ENCODE assay signal across 8 cellular contexts in genomic region chr4:74158561-74159396, GRCh38. TPM values are rescaled to one million over a fixed set of nuclear protein-coding genes. Genes with fewer than 3 reads are reported as not detected.
DNase-seq lines count a peak whose midpoint lies in the region; ATAC-seq and TF ChIP-seq lines count a peak whose summit lies in the region.

No MANE protein-coding gene starts in this region.

- CTCF ChIA-PET in A673 (lab: Charles Lee), result no interaction called here

- peaks cover 5% of the 10 kb centered on the region for H3K4me1 ChIP-seq in A673 (ENCODE audit: insufficient read depth, low read length, poor library complexity, severe bottlenecking)
- peaks cover 2% of the 10 kb centered on the region for H3K4me1 ChIP-seq in parathyroid adenoma

- peaks cover 38% of the 10 kb centered on the region for H3K79me2 ChIP-seq in SU-DHL-6 (ENCODE audit: insufficient read depth, low read length)
- H3K79me2 ChIP-seq in parathyroid adenoma, result no peaks in the 10 kb centered on the region

- no peaks in the 10 kb centered on the region for H4K20me1 ChIP-seq in SU-DHL-6 (ENCODE audit: low read depth, low read length)

- TF ChIP-seq CTCF in A673 (conservative IDR thresholded peaks at IDR 0.05; ENCODE audit: low read depth, low read length) (no peak), GM12865 (IDR thresholded peaks at IDR 0.05; ENCODE audit: insufficient read depth, low read depth, low read length, missing control alignments) (no peak), SU-DHL-6 (IDR thresholded peaks at IDR 0.05; ENCODE audit: insufficient read depth, low read length, poor library complexity, severe bottlenecking) (no peak), fibroblast of mammary gland (conservative IDR thresholded peaks at IDR 0.05; ENCODE audit: control insufficient read depth, insufficient read depth, low read depth, low read length) (no peak), parathyroid adenoma (IDR thresholded peaks at IDR 0.05) (no peak)

- H3K9me3 ChIP-seq in A673 (ENCODE audit: low read depth, low read length, poor library complexity, severe bottlenecking) (no peaks in the 10 kb centered on the region), SU-DHL-6 (ENCODE audit: insufficient read depth, low read length) (no peaks in the 10 kb centered on the region), parathyroid adenoma (ENCODE audit: control insufficient read depth, low read length) (no peaks in the 10 kb centered on the region)

- H3K4me3 ChIP-seq in A673 (ENCODE audit: low read depth, low read length, poor library complexity, severe bottlenecking) (peak overlapping the region; percentile 58), GM12865 (ENCODE audit: low read depth, low read length) (peak overlapping the region; percentile 95), SU-DHL-6 (ENCODE audit: insufficient read depth, low read length, poor library complexity, severe bottlenecking) (peak overlapping the region; percentile 72), fibroblast of mammary gland (ENCODE audit: control insufficient read depth, low read depth, low read length) (peak overlapping the region; percentile 77), parathyroid adenoma (ENCODE audit: low read depth, low read length) (peak overlapping the region; percentile 65)

- H3K27me3 ChIP-seq in A673 (replicated peaks; ENCODE audit: insufficient read depth, low read depth, low read length, poor library complexity) (no peaks in the 10 kb centered on the region), SU-DHL-6 (ENCODE audit: low read length) (no peaks in the 10 kb centered on the region), parathyroid adenoma (ENCODE audit: control insufficient read depth, insufficient read depth, low read length) (no peaks in the 10 kb centered on the region)

- POLR2A ChIA-PET in A673 (lab: Charles Lee; ENCODE audit: low non-redundant PET), result no interaction called here

- H2AFZ ChIP-seq in SU-DHL-6 (ENCODE audit: low read depth, low read length, severe bottlenecking) (peak overlapping the region; percentile 16), parathyroid adenoma (peak overlapping the region; percentile 98)

- H3F3A ChIP-seq in SU-DHL-6 (ENCODE audit: insufficient read depth), result no peaks in the 10 kb centered on the region; the same call in 1 of the 2 replicates

- intact Hi-C loops in A673 (cut with micrococcal nuclease; ENCODE audit: unreplicated experiment), result no loop called here

- ATAC-seq in HG03521 (IDR thresholded peaks at IDR 0.05; ENCODE audit: unreplicated experiment) (no peak), GM18517 (IDR thresholded peaks at IDR 0.05; ENCODE audit: unreplicated experiment) (no peak), GM21619 (IDR thresholded peaks at IDR 0.05; ENCODE audit: unreplicated experiment) (no peak)

- H3K9me2 ChIP-seq in SU-DHL-6 (replicated peaks; ENCODE audit: insufficient read depth, low read length), result no peaks in the 10 kb centered on the region

- BruUV-seq in A673 (replicated peaks; lab: Mats Ljungman, UMichigan), result TSS peak; percentile 40

- peak overlapping the region; percentile 73 for H3K9ac ChIP-seq in SU-DHL-6 (ENCODE audit: low read length)
- H3K9ac ChIP-seq in parathyroid adenoma, result no peak overlapping the region

- H3K36me3 ChIP-seq in A673 (ENCODE audit: insufficient read depth, low read length, poor library complexity, severe bottlenecking) (peaks cover 8% of the 10 kb centered on the region), SU-DHL-6 (ENCODE audit: low read length) (0 out of 2 replicates have a peak, but pooled peaks cover 3% of the 10 kb centered on the region), parathyroid adenoma (ENCODE audit: control insufficient read depth, insufficient read depth, low read length) (no peaks in the 10 kb centered on the region)

- H3K4me2 ChIP-seq in SU-DHL-6 (ENCODE audit: low read depth, low read length, poor library complexity, severe bottlenecking) (peak overlapping the region; percentile 86), parathyroid adenoma (ENCODE audit: low read length) (peak overlapping the region; percentile 88)

- H3K27ac ChIP-seq in A673 (ENCODE audit: low read depth, low read length, poor library complexity, severe bottlenecking) (peak overlapping the region; percentile 79), SU-DHL-6 (ENCODE audit: low read depth, low read length) (peak overlapping the region; percentile 29; the same call in 1 of the 2 replicates), parathyroid adenoma (peak overlapping the region; percentile 38)

- DNase-seq in A673 (ENCODE audit: low spot score) (no peak), GM12865 (ENCODE audit: low read depth) (peak; percentile 20), fibroblast of mammary gland (ENCODE audit: low read depth) (peak; percentile 68)

RNA-seq across cellular contexts. Expression of gene MTHFD2L, which starts 0.9 kb away (rescaled TPM):
- 11.3 and 11.4 TPM in 2 replicates for total RNA-seq in A673 (2021)

RNA-seq across cellular contexts. Expression of gene CXCL2, which starts 59.8 kb away (rescaled TPM):
- total RNA-seq in A673 (2021), result 0.90 TPM in 1 of 2 replicates, not detected in the other

Comparison
In these comparisons a context has a peak if more than half of its experiments do, and no peak if none do; other contexts are left out.
1. H3K27ac ChIP-seq: peak in every context shown above with its lines; median percentile 79 in A673; 38 in parathyroid adenoma; 29 in SU-DHL-6.